9 cellular contexts compared by ENCODE assay signal in genomic region chr5:176817864-176818377, GRCh38. TPM values are rescaled to one million over a fixed set of nuclear protein-coding genes. Genes with fewer than 3 reads are reported as not detected.
DNase-seq lines count a peak whose midpoint lies in the region; ATAC-seq lines count a peak whose summit lies in the region.
"Had no signal": no experiment of that assay in that cellular context is flagged by ENCODE, and none has a peak within 500 bp of the region (broad histone marks: within the 10 kb centered on the region; RNA-seq: fewer than 3 reads in every experiment).

No MANE protein-coding gene starts in this region.

- no peaks in the 10 kb centered on the region for H3K36me3 Mint-ChIP-seq in CD4-positive, alpha-beta memory T cell
- no peaks in the 10 kb centered on the region for H3K36me3 Mint-ChIP-seq in activated naive CD8-positive, alpha-beta T cell treated with anti-CD3 and anti-CD28 coated beads for 36 hours
- no peaks in the 10 kb centered on the region for H3K36me3 Mint-ChIP-seq in stimulated activated naive CD8-positive, alpha-beta T cell treated with anti-CD3 and anti-CD28 coated beads, Interleukin-15, Interleukin-2, amounts not matched to agents 100 ng/mL and 50 ng/mL, for 24 hours (ENCODE audit: low read depth)
- no peaks in the 10 kb centered on the region for H3K36me3 Mint-ChIP-seq in activated CD4-positive, alpha-beta T cell treated with anti-CD3 and anti-CD28 coated beads, Interleukin-2, amount 10 ng/mL, durations not matched to agents 7 days and 5 days (ENCODE audit: low read depth)

- no peak overlapping the region for H3K4me2 ChIP-seq in Karpas-422 (ENCODE audit: low read depth, low read length, poor library complexity, severe bottlenecking)

- H3K27ac ChIP-seq in CD4-positive, alpha-beta memory T cell (ENCODE audit: low read depth, low read length): no peak overlapping the region
- H3K27ac ChIP-seq in iPS-20b (ENCODE audit: low read length) (no peak overlapping the region), Karpas-422 (ENCODE audit: low read length) (no peak overlapping the region)

- DNase-seq in CD4-positive, alpha-beta memory T cell: no peak
- peak; percentile 52 for DNase-seq in KBM-7
- DNase-seq in activated naive CD8-positive, alpha-beta T cell treated with anti-CD3 and anti-CD28 coated beads for 36 hours: peak; percentile 42
- DNase-seq in Karpas-422: no peak
- no peak for DNase-seq in activated CD4-positive, alpha-beta T cell treated with anti-CD3 and anti-CD28 coated beads, Interleukin-2, amount 10 ng/mL, durations not matched to agents 7 days and 5 days

- POLR2A ChIA-PET in CD4-positive, alpha-beta memory T cell (lab: Charles Lee; ENCODE audit: partially characterized antibody): no interaction called here
- POLR2A ChIA-PET in activated CD4-positive, alpha-beta T cell treated with anti-CD3 and anti-CD28 coated beads, Interleukin-2, amount 10 ng/mL, durations not matched to agents 7 days and 5 days (lab: Charles Lee): no interaction called here

- H3K4me3 ChIP-seq in CD4-positive, alpha-beta memory T cell (ENCODE audit: low read length in 2 of 2): no peak overlapping the region
- H3K4me3 ChIP-seq in iPS-20b (ENCODE audit: low read length) (peak overlapping the region; percentile 65; the same call in 1 of the 2 replicates), Karpas-422 (ENCODE audit: low read length) (no peak overlapping the region)

- H4K20me1 ChIP-seq in Karpas-422 (ENCODE audit: insufficient read depth, low read depth, low read length): no peaks in the 10 kb centered on the region

- no peaks in the 10 kb centered on the region for H3K9me2 ChIP-seq in Karpas-422 (replicated peaks; ENCODE audit: insufficient read depth, low read length)

- H3K9me3 ChIP-seq in CD4-positive, alpha-beta memory T cell (ENCODE audit: control insufficient read depth in 1 of 2, low read length in 2 of 2): no peaks in the 10 kb centered on the region
- H3K9me3 ChIP-seq in iPS-20b (ENCODE audit: insufficient read depth, low read depth, low read length) (no peaks in the 10 kb centered on the region), Karpas-422 (ENCODE audit: low read length) (no peaks in the 10 kb centered on the region)

- ATAC-seq in GM19025 (IDR thresholded peaks at IDR 0.05; ENCODE audit: low read depth, unreplicated experiment): peak; percentile 24

- no peaks in the 10 kb centered on the region for H3K79me2 ChIP-seq in Karpas-422 (ENCODE audit: low read length)

- H2AFZ ChIP-seq in Karpas-422 (ENCODE audit: low read length): no peak overlapping the region

- CTCF ChIA-PET in CD4-positive, alpha-beta memory T cell (lab: Charles Lee; ENCODE audit: partially characterized antibody): no interaction called here
- CTCF ChIA-PET in activated CD4-positive, alpha-beta T cell treated with anti-CD3 and anti-CD28 coated beads, Interleukin-2, amount 10 ng/mL, durations not matched to agents 7 days and 5 days (lab: Charles Lee): no interaction called here

- in situ Hi-C loops in KBM-7 (cut with MboI; ENCODE audit: low pct_unique_long_range_greater_than_20kb, low sequenced_read_pairs): no loop called here

- H3K4me1 ChIP-seq in CD4-positive, alpha-beta memory T cell (ENCODE audit: insufficient read depth, low read length): peaks cover 9% of the 10 kb centered on the region
- H3K4me1 ChIP-seq in iPS-20b (ENCODE audit: insufficient read depth, low read length) (peaks cover 16% of the 10 kb centered on the region), Karpas-422 (ENCODE audit: low read length) (no peaks in the 10 kb centered on the region)

- H3K9ac ChIP-seq in iPS-20b (ENCODE audit: low read depth, low read length) (no peak overlapping the region; the same call in 1 of the 2 replicates), Karpas-422 (ENCODE audit: low read length) (no peak overlapping the region)

- peaks cover 27% of the 10 kb centered on the region for H3K27me3 ChIP-seq in CD4-positive, alpha-beta memory T cell (ENCODE audit: insufficient read depth, low read length)
- peaks cover 89% of the 10 kb centered on the region for H3K27me3 ChIP-seq in iPS-20b (ENCODE audit: insufficient read depth, low read length)
- no peaks in the 10 kb centered on the region for H3K27me3 ChIP-seq in Karpas-422 (ENCODE audit: low read length)

- peaks cover 47 to 68% of the 10 kb centered on the region in 2 donors for H3K27me3 Mint-ChIP-seq in CD4-positive, alpha-beta memory T cell
- peaks cover 75% of the 10 kb centered on the region for H3K27me3 Mint-ChIP-seq in activated naive CD8-positive, alpha-beta T cell treated with anti-CD3 and anti-CD28 coated beads for 36 hours
- peaks cover 68% of the 10 kb centered on the region for H3K27me3 Mint-ChIP-seq in stimulated activated naive CD8-positive, alpha-beta T cell treated with anti-CD3 and anti-CD28 coated beads, Interleukin-15, Interleukin-2, amounts not matched to agents 100 ng/mL and 50 ng/mL, for 24 hours
- peaks cover 59% of the 10 kb centered on the region for H3K27me3 Mint-ChIP-seq in activated CD4-positive, alpha-beta T cell treated with anti-CD3 and anti-CD28 coated beads, Interleukin-2, amount 10 ng/mL, durations not matched to agents 7 days and 5 days

- intact Hi-C loops in CD4-positive, alpha-beta memory T cell (cut with micrococcal nuclease): no loop called here

- H3K27ac Mint-ChIP-seq in CD4-positive, alpha-beta memory T cell: peak overlapping the region in 1 of 7 donors; percentile 53
- H3K27ac Mint-ChIP-seq in activated naive CD8-positive, alpha-beta T cell treated with anti-CD3 and anti-CD28 coated beads for 36 hours: no peak overlapping the region
- H3K27ac Mint-ChIP-seq in stimulated activated naive CD8-positive, alpha-beta T cell treated with anti-CD3 and anti-CD28 coated beads, Interleukin-15, Interleukin-2, amounts not matched to agents 100 ng/mL and 50 ng/mL, for 24 hours: no peak overlapping the region
- no peak overlapping the region for H3K27ac Mint-ChIP-seq in activated CD4-positive, alpha-beta T cell treated with anti-CD3 and anti-CD28 coated beads, Interleukin-2, amount 10 ng/mL, durations not matched to agents 7 days and 5 days

- H3K36me3 ChIP-seq in CD4-positive, alpha-beta memory T cell (ENCODE audit: insufficient read depth, low read length): no peaks in the 10 kb centered on the region
- no peaks in the 10 kb centered on the region for H3K36me3 ChIP-seq in iPS-20b (ENCODE audit: insufficient read depth, low read depth, low read length)
- H3K36me3 ChIP-seq in Karpas-422 (ENCODE audit: insufficient read depth, low read length): no peaks in the 10 kb centered on the region

- H3K9me3 Mint-ChIP-seq in CD4-positive, alpha-beta memory T cell: no peaks in the 10 kb centered on the region
- H3K9me3 Mint-ChIP-seq in activated naive CD8-positive, alpha-beta T cell treated with anti-CD3 and anti-CD28 coated beads for 36 hours: no peaks in the 10 kb centered on the region
- H3K9me3 Mint-ChIP-seq in stimulated activated naive CD8-positive, alpha-beta T cell treated with anti-CD3 and anti-CD28 coated beads, Interleukin-15, Interleukin-2, amounts not matched to agents 100 ng/mL and 50 ng/mL, for 24 hours: no peaks in the 10 kb centered on the region
- no peaks in the 10 kb centered on the region for H3K9me3 Mint-ChIP-seq in activated CD4-positive, alpha-beta T cell treated with anti-CD3 and anti-CD28 coated beads, Interleukin-2, amount 10 ng/mL, durations not matched to agents 7 days and 5 days

- peak overlapping the region; percentile 56 to 87 (median 70) for H3K4me3 Mint-ChIP-seq in CD4-positive, alpha-beta memory T cell
- peak overlapping the region; percentile 40 for H3K4me3 Mint-ChIP-seq in activated naive CD8-positive, alpha-beta T cell treated with anti-CD3 and anti-CD28 coated beads for 36 hours
- peak overlapping the region; percentile 54 for H3K4me3 Mint-ChIP-seq in stimulated activated naive CD8-positive, alpha-beta T cell treated with anti-CD3 and anti-CD28 coated beads, Interleukin-15, Interleukin-2, amounts not matched to agents 100 ng/mL and 50 ng/mL, for 24 hours
- H3K4me3 Mint-ChIP-seq in activated CD4-positive, alpha-beta T cell treated with anti-CD3 and anti-CD28 coated beads, Interleukin-2, amount 10 ng/mL, durations not matched to agents 7 days and 5 days: no peak overlapping the region

- peaks cover 7 to 32% (median 9%) of the 10 kb centered on the region in 4 donors for H3K4me1 Mint-ChIP-seq in CD4-positive, alpha-beta memory T cell
- peaks cover 12% of the 10 kb centered on the region for H3K4me1 Mint-ChIP-seq in activated naive CD8-positive, alpha-beta T cell treated with anti-CD3 and anti-CD28 coated beads for 36 hours
- H3K4me1 Mint-ChIP-seq in stimulated activated naive CD8-positive, alpha-beta T cell treated with anti-CD3 and anti-CD28 coated beads, Interleukin-15, Interleukin-2, amounts not matched to agents 100 ng/mL and 50 ng/mL, for 24 hours (ENCODE audit: low read depth): peaks cover 11% of the 10 kb centered on the region
- peaks cover 10% of the 10 kb centered on the region for H3K4me1 Mint-ChIP-seq in activated CD4-positive, alpha-beta T cell treated with anti-CD3 and anti-CD28 coated beads, Interleukin-2, amount 10 ng/mL, durations not matched to agents 7 days and 5 days

RNA-seq across cellular contexts. Expression of gene UNC5A, which starts 7.6 kb away (rescaled TPM):
- total RNA-seq in CD4-positive, alpha-beta memory T cell: not detected
- not detected for polyA plus RNA-seq in CD4-positive, alpha-beta memory T cell
- total RNA-seq in activated naive CD8-positive, alpha-beta T cell treated with anti-CD3 and anti-CD28 coated beads for 36 hours: not detected
- total RNA-seq in Karpas-422 (2014; rRNA removed; shearing (Covaris generic); ENCODE audit: low replicate concordance): not detected in 2 replicates
- not detected for total RNA-seq in activated CD4-positive, alpha-beta T cell treated with anti-CD3 and anti-CD28 coated beads, Interleukin-2, amount 10 ng/mL, durations not matched to agents 7 days and 5 days
- total RNA-seq: RPMI7951 had no signal

Comparison
In these comparisons a context has a peak if more than half of its experiments do, and no peak if none do; other contexts are left out.
1. DNase-seq: peak in KBM-7 (single experiment) and activated naive CD8-positive, alpha-beta T cell treated with anti-CD3 and anti-CD28 coated beads for 36 hours (single experiment); none in CD4-positive, alpha-beta memory T cell (0 of 5), Karpas-422 (single experiment) and activated CD4-positive, alpha-beta T cell treated with anti-CD3 and anti-CD28 coated beads, Interleukin-2, amount 10 ng/mL, durations not matched to agents 7 days and 5 days (single experiment).